Comparison of ENCODE assay signal across 26 cellular contexts in the genomic region with DNA sequence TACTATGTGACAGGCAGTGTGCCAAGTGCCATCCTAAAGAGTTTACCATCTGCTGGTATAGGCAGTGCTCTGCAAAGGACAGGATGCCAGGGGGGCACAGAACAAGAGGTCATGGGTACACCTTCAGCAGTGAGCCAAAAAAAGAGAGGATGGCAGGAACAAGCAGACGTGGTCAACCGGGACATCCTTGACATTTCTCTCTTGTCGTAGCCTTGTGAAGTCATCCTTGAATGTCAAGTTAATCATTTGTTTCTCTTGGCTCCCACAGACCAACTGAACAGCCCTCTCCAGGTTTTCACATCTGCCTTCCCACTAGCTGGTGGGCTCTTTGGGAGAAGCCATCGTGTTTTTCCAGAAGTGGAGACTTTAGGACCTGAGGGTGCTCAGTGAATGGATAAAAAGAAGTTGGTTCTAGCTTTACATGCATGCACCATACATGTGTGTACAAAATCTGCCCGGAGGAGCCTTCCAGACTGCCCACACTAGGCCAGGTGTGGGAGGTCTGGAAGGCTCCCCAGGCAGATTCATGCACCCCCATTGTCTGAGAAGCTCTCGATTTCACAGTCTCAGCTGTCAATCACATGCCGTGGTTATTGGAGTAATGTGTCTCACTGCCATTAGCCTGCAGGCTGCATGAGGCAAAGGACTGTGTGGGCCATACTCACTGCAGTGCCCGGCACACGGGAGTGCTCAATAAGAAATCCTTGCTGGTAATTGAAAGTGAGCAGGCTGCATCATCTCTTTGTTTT. TPM values are rescaled to one million over a fixed set of nuclear protein-coding genes. Genes with fewer than 3 reads are reported as not detected.
"Had no signal": no experiment of that assay in that cellular context is flagged by ENCODE, and none has a peak within 500 bp of the region (broad histone marks: within the 10 kb centered on the region; RNA-seq: fewer than 3 reads in every experiment).

No MANE protein-coding gene starts in this region.

- H3K27me3 ChIP-seq: right lobe of liver, suprapubic skin had no signal

- H3K36me3 ChIP-seq: pancreas, right lobe of liver, stomach, suprapubic skin had no signal

- H3K4me3 ChIP-seq: pancreas, right lobe of liver, skin epidermis, stomach, suprapubic skin had no signal

- FAIRE-seq: endothelial cell of umbilical vein, pancreas had no signal

- H3K9me3 ChIP-seq: pancreas, right lobe of liver, stomach, suprapubic skin had no signal

- H3K4me1 ChIP-seq: pancreas, right lobe of liver, stomach, suprapubic skin had no signal

- ATAC-seq: activated CD8-positive, alpha-beta T cell treated with anti-CD3 and anti-CD28 coated beads, Interleukin-2, amount 10 ng/mL, durations not matched to agents 7 days and 5 days; effector memory CD8-positive, alpha-beta T cell; esophagus mucosa; left ventricle myocardium superior; natural killer cell treated with Interleukin-12 subunit alpha and Interleukin-12 subunit beta and Interleukin-15 and Interleukin-18, amount 100 ng/mL, for 72 hours; pancreas; right lobe of liver had no signal

- H3K27ac ChIP-seq: pancreas, right lobe of liver, skin epidermis, stomach, suprapubic skin had no signal

- DNase-seq: activated CD4-positive, alpha-beta T cell treated with anti-CD3 and anti-CD28 coated beads for 48 hours; activated CD8-positive, alpha-beta T cell treated with anti-CD3 and anti-CD28 coated beads, Interleukin-2, amount 10 ng/mL, durations not matched to agents 7 days and 5 days; activated gamma-delta T cell treated with Interleukin-2 at 50 U/mL for 16 hours; anterior cingulate cortex; caudate nucleus; effector memory CD8-positive, alpha-beta T cell; foreskin melanocyte; glutamatergic neuron; hippocampal formation; kidney glomerular epithelial cell; left ventricle myocardium superior; mammary epithelial cell; pancreas; right lobe of liver; stimulated activated CD4-positive, alpha-beta T cell treated with anti-CD3 and anti-CD28 coated beads, Interleukin-1b, Interleukin-23, amount 100 ng/mL, for 48 hours; stomach; trophoblast cell had no signal

RNA-seq across cellular contexts. Expression of gene PNMA6F, which starts 16.4 kb away (rescaled TPM):
- total RNA-seq: activated CD8-positive, alpha-beta T cell treated with anti-CD3 and anti-CD28 coated beads, Interleukin-2, amount 10 ng/mL, durations not matched to agents 7 days and 5 days; activated T-helper 1 cell treated with anti-CD3 and anti-CD28 coated beads, Interleukin-12 subunit alpha, Interleukin-12 subunit beta, Interleukin-2, Interleukin-4 antibody, amounts not matched to agents 30 ng/mL and 10 ng/mL and 1 ng/mL, durations not matched to agents 14 hours and 24 hours and 36 hours; dermis microvascular lymphatic vessel endothelial cell; endothelial cell of umbilical vein; esophagus mucosa; left ventricle myocardium superior; mammary epithelial cell; natural killer cell treated with Interleukin-12 subunit alpha and Interleukin-12 subunit beta and Interleukin-15 and Interleukin-18, amount 100 ng/mL, for 72 hours; pancreas; pulmonary artery endothelial cell; right lobe of liver; stomach; suprapubic skin; T-helper 2 cell treated with Interferon-gamma antibody and Interleukin-4, amounts not matched to agents 100 ng/mL and 5 ng/mL, for 36 hours had no signal
- polyA plus RNA-seq: endothelial cell of umbilical vein, mammary epithelial cell, stomach had no signal
